ENCODE assay signal across 8 cellular contexts in genomic region chr5:10355071-10355889, GRCh38. TPM values are rescaled to one million over a fixed set of nuclear protein-coding genes. Genes with fewer than 3 reads are reported as not detected.
DNase-seq lines count a peak whose midpoint lies in the region; ATAC-seq and TF ChIP-seq lines count a peak whose summit lies in the region.

No MANE protein-coding gene starts in this region.

- H4K20me1 ChIP-seq in DOHH2 (ENCODE audit: control insufficient read depth, insufficient read depth, low read depth, low read length) (peaks cover 28% of the 10 kb centered on the region; the same call in 1 of the 2 replicates), PC-9 (ENCODE audit: insufficient read depth) (peaks cover 55% of the 10 kb centered on the region), neural cell (ENCODE audit: insufficient read depth) (no peaks in the 10 kb centered on the region)

- no TSS peak for BruUV-seq in PC-9 (replicated peaks; lab: Mats Ljungman, UMichigan)

- H3K4me2 ChIP-seq in DOHH2 (ENCODE audit: low read length) (peak overlapping the region; percentile 96), PC-9 (peak overlapping the region; percentile 89), neural cell (ENCODE audit: low read length) (peak overlapping the region; percentile 81)

- no peaks in the 10 kb centered on the region for H3K9me3 ChIP-seq in DOHH2 (ENCODE audit: control insufficient read depth, insufficient read depth, low read length)
- no peaks in the 10 kb centered on the region for H3K9me3 ChIP-seq in PC-9 (ENCODE audit: insufficient read depth, low read depth)
- H3K9me3 ChIP-seq in duodenal mucosa (ENCODE audit: control insufficient read depth in 1 of 2, low read length in 2 of 2): no peaks in the 10 kb centered on the region
- no peaks in the 10 kb centered on the region for H3K9me3 ChIP-seq in neural cell (ENCODE audit: low read length)

- H3K27me3 ChIP-seq in DOHH2 (ENCODE audit: control insufficient read depth, low read length): no peaks in the 10 kb centered on the region
- H3K27me3 ChIP-seq in PC-9 (ENCODE audit: insufficient read depth, low read depth): no peaks in the 10 kb centered on the region
- H3K27me3 ChIP-seq in duodenal mucosa (ENCODE audit: control insufficient read depth in 1 of 2, insufficient read depth in 2 of 2, low read length in 2 of 2): no peaks in the 10 kb centered on the region
- no peaks in the 10 kb centered on the region for H3K27me3 ChIP-seq in neural cell (ENCODE audit: insufficient read depth, low read depth, low read length)

- no peak for DNase-seq in HFF-Myc (ENCODE audit: extremely low read depth, low read depth)
- peak in 1 of 2 experiments; percentile 51 for DNase-seq in PC-9
- no peak for DNase-seq in substantia nigra (lab: John Stamatoyannopoulos, UW)
- DNase-seq in sciatic nerve (ENCODE audit: low spot score): no peak

- H3K9ac ChIP-seq in duodenal mucosa (ENCODE audit: low read depth in 1 of 2, low read length in 2 of 2) (peak overlapping the region; percentile 65 to 98), neural cell (ENCODE audit: low read length) (peak overlapping the region; percentile 94)

- TF ChIP-seq RAD21 in neural cell (conservative IDR thresholded peaks at IDR 0.05): no peak

- H3K79me2 ChIP-seq in DOHH2 (ENCODE audit: control insufficient read depth, low read length) (peaks cover 81% of the 10 kb centered on the region), PC-9 (ENCODE audit: low read depth) (peaks cover 81% of the 10 kb centered on the region), neural cell (replicated peaks; ENCODE audit: insufficient read depth, low read length) (peaks cover 82% of the 10 kb centered on the region)

- H3K9me2 ChIP-seq in DOHH2 (replicated peaks; ENCODE audit: control insufficient read depth, low read length) (no peaks in the 10 kb centered on the region), PC-9 (ENCODE audit: insufficient read depth) (no peaks in the 10 kb centered on the region), neural cell (ENCODE audit: insufficient read depth, low read length) (no peaks in the 10 kb centered on the region)

- POLR2A ChIA-PET in PC-9 (lab: Charles Lee; ENCODE audit: unreplicated experiment): interaction anchor here (0.6 kb wide), 1 partner anchor 9 kb away, joined by 3 read pairs; no protein-coding TSS in a partner anchor

- ATAC-seq in sciatic nerve: no peak
- no peak for ATAC-seq in GM19035 (IDR thresholded peaks at IDR 0.05; ENCODE audit: unreplicated experiment)

- H3K4me1 ChIP-seq in DOHH2 (ENCODE audit: control insufficient read depth, low read length) (peaks cover 53% of the 10 kb centered on the region), PC-9 (replicated peaks; ENCODE audit: insufficient read depth) (peaks cover 18% of the 10 kb centered on the region), duodenal mucosa (ENCODE audit: control insufficient read depth in 1 of 2, insufficient read depth in 2 of 2, low read length in 2 of 2) (peaks cover 25 to 34% of the 10 kb centered on the region in 2 donors)

- H3F3A ChIP-seq in DOHH2 (ENCODE audit: control insufficient read depth, insufficient read depth): 0 out of 2 replicates have a peak, but pooled peaks cover 4% of the 10 kb centered on the region
- H3F3A ChIP-seq in PC-9 (ENCODE audit: insufficient read depth, low read depth): peaks cover 7% of the 10 kb centered on the region; the same call in 1 of the 2 replicates
- peaks cover 17% of the 10 kb centered on the region for H3F3A ChIP-seq in neural cell (ENCODE audit: insufficient read depth, low read length, poor library complexity, severe bottlenecking)

- H2AFZ ChIP-seq in PC-9 (no peak overlapping the region), neural cell (ENCODE audit: low read depth, low read length) (no peak overlapping the region)

- TF ChIP-seq EP300 in neural cell (conservative IDR thresholded peaks at IDR 0.05; ENCODE audit: poor library complexity, severe bottlenecking): no peak

- H3K36me3 ChIP-seq in DOHH2 (ENCODE audit: control insufficient read depth, low read length): peaks cover 20% of the 10 kb centered on the region
- peaks cover 20% of the 10 kb centered on the region for H3K36me3 ChIP-seq in PC-9 (ENCODE audit: low read depth)
- peaks cover 0 to 3% of the 10 kb centered on the region in 2 donors for H3K36me3 ChIP-seq in duodenal mucosa (ENCODE audit: control insufficient read depth in 1 of 2, insufficient read depth in 2 of 2, low read length in 2 of 2)
- H3K36me3 ChIP-seq in neural cell (ENCODE audit: insufficient read depth, low read length): no peaks in the 10 kb centered on the region

- no peak for TF ChIP-seq CTCF in DOHH2 (IDR thresholded peaks at IDR 0.05; ENCODE audit: low read depth, low read length, poor library complexity, severe bottlenecking)
- no peak for TF ChIP-seq CTCF in HFF-Myc (IDR thresholded peaks at IDR 0.05; ENCODE audit: low read depth, low read length, missing control alignments)
- no peak for TF ChIP-seq CTCF in PC-9 (conservative IDR thresholded peaks at IDR 0.05)
- no peak for TF ChIP-seq CTCF in neural cell (IDR thresholded peaks at IDR 0.05; ENCODE audit: poor library complexity, severe bottlenecking)

- intact Hi-C loops in PC-9 (cut with micrococcal nuclease; ENCODE audit: unreplicated experiment): no loop called here
- intact Hi-C loops in sciatic nerve (cut with DNase I): no loop called here

- CTCF ChIA-PET in PC-9 (lab: Charles Lee): interaction anchor here (1.4 kb wide), 2 partner anchors 9 to 72 kb away, joined by 6 read pairs; no protein-coding TSS in a partner anchor

- H3K4me3 ChIP-seq in DOHH2 (ENCODE audit: low read length) (peak overlapping the region; percentile 91), HFF-Myc (replicated peaks; ENCODE audit: low read depth, low read length) (peak overlapping the region; percentile 82), PC-9 (peak overlapping the region; percentile 85), duodenal mucosa (ENCODE audit: low read depth in 1 of 2, low read length in 2 of 2) (peak overlapping the region; percentile 88 to 97), neural cell (ENCODE audit: low read length) (peak overlapping the region; percentile 86)

- H3K27ac ChIP-seq in DOHH2 (ENCODE audit: low read depth, low read length) (peak overlapping the region; percentile 74), PC-9 (peak overlapping the region; percentile 93), duodenal mucosa (ENCODE audit: low read depth, low read length) (peak overlapping the region; percentile 97), neural cell (ENCODE audit: low read length) (peak overlapping the region; percentile 99), substantia nigra (ENCODE audit: low read depth, low read length, poor library complexity, severe bottlenecking) (no peak overlapping the region)

TF ChIP-seq in neural cell, 6 proteins besides CTCF, POLR2A, EP300 and RAD21:
- no peak for TF ChIP-seq EZH2 (IDR thresholded peaks at IDR 0.05; ENCODE audit: borderline replicate concordance, insufficient read depth, low read length, poor library complexity, severe bottlenecking)
- no peak for TF ChIP-seq POLR2AphosphoS5 (IDR thresholded peaks at IDR 0.05)
- TF ChIP-seq TAF1 (IDR thresholded peaks at IDR 0.05; ENCODE audit: low read depth): no peak
- TF ChIP-seq MXI1 (conservative IDR thresholded peaks at IDR 0.05; ENCODE audit: poor library complexity, severe bottlenecking): no peak
- TF ChIP-seq REST (IDR thresholded peaks at IDR 0.05; ENCODE audit: borderline replicate concordance): no peak
- TF ChIP-seq SMC3 (conservative IDR thresholded peaks at IDR 0.05; ENCODE audit: poor library complexity): no peak
TF ChIP-seq in neural cell: peak in this region for 0.

RNA-seq across cellular contexts. Expression of gene MARCHF6, which starts 1.8 kb away (rescaled TPM):
- 283 and 364 TPM in 2 replicates for total RNA-seq in PC-9 (2021)
- polyA plus RNA-seq in neural cell: 243 and 282 TPM in 2 replicates
- 388 and 467 TPM in 2 replicates for polyA minus RNA-seq in neural cell
- total RNA-seq in sciatic nerve: 174 TPM

RNA-seq across cellular contexts. Expression of gene CMBL, which starts 47.6 kb away (rescaled TPM):
- total RNA-seq in PC-9 (2021) (286 and 294 TPM in 2 replicates), sciatic nerve (17.5 TPM)
- polyA plus RNA-seq in neural cell: 0.58 and 1.1 TPM in 2 replicates
- polyA minus RNA-seq in neural cell: 1.4 and 2.9 TPM in 2 replicates

Comparison
In these comparisons a context has a peak if more than half of its experiments do, and no peak if none do; other contexts are left out.
1. RNA of gene CMBL, which starts 47.6 kb away (total RNA-seq): 286 to 294 TPM in PC-9; 17.5 TPM in sciatic nerve (single experiment); every median in the first group is over 10 times any median in the second.
2. Peak in every context shown above with its lines, with median percentiles within 50 percentile points of each other: H3K4me2 ChIP-seq and H3K4me3 ChIP-seq.